In genomic region chr5:129110742-129111141, GRCh38 we compare ENCODE assay signal across 14 cellular contexts.
"Had no signal": no experiment of that assay in that cellular context is flagged by ENCODE, and none has a peak within 500 bp of the region (broad histone marks: within the 10 kb centered on the region; RNA-seq: fewer than 3 reads in every experiment).

No MANE protein-coding gene starts in this region.

- ATAC-seq: activated T-cell treated with anti-CD3 and anti-CD28 coated beads, Interleukin-2, amount 50 U/mL, for 72 hours; mucosa of descending colon; naive thymus-derived CD8-positive, alpha-beta T cell had no signal

- H3K36me3 ChIP-seq: prostate gland had no signal

- H3K27ac ChIP-seq: ascending aorta, prostate gland, sigmoid colon had no signal

- H3K27me3 ChIP-seq: ascending aorta, cardiac muscle cell, sigmoid colon had no signal

- H3K9me3 ChIP-seq: ascending aorta, mucosa of descending colon, prostate gland, sigmoid colon had no signal

- H3K4me1 ChIP-seq: ascending aorta, prostate gland, sigmoid colon had no signal

- DNase-seq: activated CD4-positive, alpha-beta memory T cell treated with anti-CD3 and anti-CD28 coated beads for 36 hours; activated CD4-positive, alpha-beta T cell treated with anti-CD3 and anti-CD28 coated beads for 1 hour; activated gamma-delta T cell treated with Interleukin-2 at 50 U/mL for 16 hours; activated naive CD8-positive, alpha-beta T cell treated with anti-CD3 and anti-CD28 coated beads, Interleukin-2, amount 10 ng/mL, durations not matched to agents 7 days and 5 days; activated T-cell treated with anti-CD3 and anti-CD28 coated beads, Interleukin-2, amount 50 U/mL, for 72 hours; hippocampal formation; mucosa of descending colon; naive thymus-derived CD8-positive, alpha-beta T cell; sigmoid colon; stimulated activated CD4-positive, alpha-beta T cell treated with anti-CD3 and anti-CD28 coated beads, Interleukin-4, amount 100 ng/mL, for 4 hours; T-helper 9 cell had no signal

- H3K4me3 ChIP-seq: ascending aorta, cardiac muscle cell, mucosa of descending colon, prostate gland, sigmoid colon had no signal
